Comparison of ENCODE assay signal across 11 cellular contexts in the genomic region with DNA sequence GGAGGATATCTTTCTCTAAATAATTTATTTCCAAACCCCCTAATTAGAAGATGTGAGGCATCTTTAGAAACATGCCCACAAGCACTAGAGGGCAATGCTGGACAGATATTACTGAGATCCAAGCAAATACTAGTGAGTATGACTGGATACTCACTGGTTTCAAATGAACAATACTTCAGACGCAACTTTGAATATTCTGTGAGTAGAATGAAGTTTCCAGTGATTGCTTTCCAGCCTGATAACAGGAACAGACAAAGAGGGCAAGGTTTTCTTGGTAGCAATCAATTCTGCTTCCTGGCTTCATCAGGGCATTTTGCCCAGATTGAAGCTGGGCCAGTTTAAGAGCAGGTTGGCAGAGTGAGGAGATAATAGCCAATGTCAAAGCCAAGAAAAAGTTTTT.
DNase-seq lines count a peak whose midpoint lies in the region; ATAC-seq and TF ChIP-seq lines count a peak whose summit lies in the region.
"Had no signal": no experiment of that assay in that cellular context is flagged by ENCODE, and none has a peak within 500 bp of the region (broad histone marks: within the 10 kb centered on the region; RNA-seq: fewer than 3 reads in every experiment).

No MANE protein-coding gene starts in this region.

- H3K27ac ChIP-seq in A673 (ENCODE audit: low read depth, low read length, poor library complexity, severe bottlenecking) = no peak overlapping the region

- H3K4me1 ChIP-seq in A673 (ENCODE audit: insufficient read depth, low read length, poor library complexity, severe bottlenecking) = no peaks in the 10 kb centered on the region

- POLR2A ChIA-PET in A673 (lab: Charles Lee; ENCODE audit: low non-redundant PET) = no interaction called here

- no peaks in the 10 kb centered on the region for H3K9me3 ChIP-seq in A673 (ENCODE audit: low read depth, low read length, poor library complexity, severe bottlenecking)

- no peak overlapping the region for H3K4me3 ChIP-seq in A673 (ENCODE audit: low read depth, low read length, poor library complexity, severe bottlenecking)

- CTCF ChIA-PET in A673 (lab: Charles Lee) = no interaction called here

- H3K27me3 ChIP-seq in A673 (replicated peaks; ENCODE audit: insufficient read depth, low read depth, low read length, poor library complexity) = no peaks in the 10 kb centered on the region

- no peak overlapping the region for H3K27ac Mint-ChIP-seq in activated naive CD4-positive, alpha-beta T cell treated with anti-CD3 and anti-CD28 coated beads, Interleukin-2, amount 50 U/mL, for 72 hours
- H3K27ac Mint-ChIP-seq: mesothelial cell of epicardium had no signal

- H3K36me3 ChIP-seq in A673 (ENCODE audit: insufficient read depth, low read length, poor library complexity, severe bottlenecking) = no peaks in the 10 kb centered on the region

- H3K36me3 Mint-ChIP-seq in activated naive CD4-positive, alpha-beta T cell treated with anti-CD3 and anti-CD28 coated beads, Interleukin-2, amount 50 U/mL, for 72 hours = no peaks in the 10 kb centered on the region
- H3K36me3 Mint-ChIP-seq: mesothelial cell of epicardium had no signal

- peak; percentile 7 for DNase-seq in A673 (ENCODE audit: low spot score)
- DNase-seq in GM03348 (ENCODE audit: low spot score) = peak; percentile 60
- peak; percentile 5 for DNase-seq in SW480 (ENCODE audit: low spot score)
- DNase-seq in iris pigment epithelial cell (ENCODE audit: low read depth) = peak; percentile 61
- DNase-seq in middle frontal gyrus (ENCODE audit: extremely low spot score, low spot score) = no peak
- DNase-seq in activated effector memory CD4-positive, alpha-beta T cell treated with anti-CD3 and anti-CD28 coated beads, Interleukin-2, amount 50 U/mL, for 16 hours = no peak
- DNase-seq in activated T-cell treated with anti-CD3 and anti-CD28 coated beads for 4 hours = no peak
- no peak for DNase-seq in activated naive CD4-positive, alpha-beta T cell treated with anti-CD3 and anti-CD28 coated beads, Interleukin-2, amount 50 U/mL, for 72 hours (ENCODE audit: low spot score in 2 of 2)
- DNase-seq: activated gamma-delta T cell, DMS79 had no signal

- BruUV-seq in A673 (replicated peaks; lab: Mats Ljungman, UMichigan) = no TSS peak

- intact Hi-C loops in A673 (cut with micrococcal nuclease; ENCODE audit: unreplicated experiment) = no loop called here

- H3K9me3 Mint-ChIP-seq in activated naive CD4-positive, alpha-beta T cell treated with anti-CD3 and anti-CD28 coated beads, Interleukin-2, amount 50 U/mL, for 72 hours = peaks cover 12 to 24% of the 10 kb centered on the region in 2 donors
- H3K9me3 Mint-ChIP-seq: mesothelial cell of epicardium had no signal

- TF ChIP-seq CTCF in A673 (conservative IDR thresholded peaks at IDR 0.05; ENCODE audit: low read depth, low read length) = 0 out of 2 replicates have a peak, but pooled peaks have one; percentile 15

- no peak for ATAC-seq in activated naive CD4-positive, alpha-beta T cell treated with anti-CD3 and anti-CD28 coated beads, Interleukin-2, amount 50 U/mL, for 72 hours

Comparison
In these comparisons a context has a peak if more than half of its experiments do, and no peak if none do; other contexts are left out.
1. DNase-seq: peak in A673 (single experiment), GM03348 (single experiment), SW480 (single experiment) and iris pigment epithelial cell (single experiment); none in middle frontal gyrus (single experiment), activated effector memory CD4-positive, alpha-beta T cell treated with anti-CD3 and anti-CD28 coated beads, Interleukin-2, amount 50 U/mL, for 16 hours (single experiment), activated T-cell treated with anti-CD3 and anti-CD28 coated beads for 4 hours (single experiment) and activated naive CD4-positive, alpha-beta T cell treated with anti-CD3 and anti-CD28 coated beads, Interleukin-2, amount 50 U/mL, for 72 hours (0 of 2).